Comparison of ENCODE assay signal across 1 cellular context in the genomic region with DNA sequence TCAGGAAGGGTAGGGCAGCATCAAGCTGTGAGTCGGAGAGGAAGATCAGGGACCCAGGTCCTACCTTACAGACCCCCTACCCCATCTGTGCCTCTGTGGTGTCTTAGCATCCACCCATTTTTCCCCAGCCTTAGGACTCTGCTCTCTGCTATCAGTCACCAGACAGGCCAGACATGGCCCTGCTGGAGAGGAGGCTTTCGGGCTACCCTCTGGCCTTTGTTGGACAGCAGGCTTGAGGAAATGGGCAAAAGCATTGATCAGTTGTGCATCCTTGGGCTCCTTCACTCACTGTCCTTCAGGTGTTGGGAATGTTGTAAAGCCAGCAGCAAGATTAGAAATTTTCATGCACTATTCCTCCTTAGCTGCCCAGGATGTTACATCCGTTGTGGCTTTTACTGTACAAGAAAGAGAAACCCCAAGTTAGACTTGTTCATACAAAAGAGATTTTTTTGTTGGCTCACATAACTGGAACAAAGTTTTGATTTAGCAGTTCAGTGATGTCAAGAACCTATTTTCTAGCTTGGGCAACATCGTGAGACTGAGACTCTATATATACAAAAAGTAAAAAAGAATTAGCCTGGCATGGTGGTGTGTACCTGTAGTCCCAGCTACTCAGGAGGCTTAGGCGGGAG.
TF ChIP-seq lines count a peak whose summit lies in the region.

No MANE protein-coding gene starts in this region.

TF ChIP-seq in K562, 482 proteins besides CTCF, POLR2A, EP300 and RAD21 (continued from another document):
- TF ChIP-seq ARID3B (CRISPR knock-in tag; IDR thresholded peaks at IDR 0.05; ENCODE audit: borderline replicate concordance) (no peak), CREB5 (CRISPR knock-in tag; IDR thresholded peaks at IDR 0.05) (no peak), ZNF584 (CRISPR knock-in tag; IDR thresholded peaks at IDR 0.05; ENCODE audit: low read depth) (0 out of 2 replicates have a peak, but pooled peaks have one; percentile 26)
